Comparison of ENCODE assay signal across 8 cellular contexts in the genomic region with DNA sequence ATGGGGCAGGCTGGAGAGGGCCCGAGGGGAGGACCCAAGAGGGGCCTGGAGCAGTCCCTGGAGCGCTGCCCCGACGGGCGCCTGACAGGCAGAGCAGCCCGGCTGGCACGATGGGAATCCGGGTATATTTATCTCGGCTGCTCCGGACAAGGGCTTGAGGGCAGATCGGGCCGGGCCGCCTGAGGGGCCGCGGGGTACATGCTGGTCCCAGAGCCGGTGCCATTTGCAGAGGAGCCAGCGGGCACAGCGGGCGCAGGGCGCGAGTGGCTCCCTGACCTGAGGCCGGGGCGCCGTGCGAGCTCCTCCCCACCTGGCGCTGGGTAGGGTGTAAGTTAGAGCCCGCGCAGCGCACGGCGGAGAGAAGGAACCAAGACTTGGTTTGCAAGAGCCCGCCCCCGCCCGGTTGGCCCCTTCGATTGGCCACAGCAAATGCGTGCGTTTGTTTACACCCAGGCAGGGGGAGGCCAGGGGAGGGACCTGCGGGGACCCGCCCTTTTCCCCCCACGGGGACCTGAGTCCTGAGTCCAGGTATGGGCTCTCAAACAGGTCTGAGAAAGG.
DNase-seq lines count a peak whose midpoint lies in the region; ATAC-seq and TF ChIP-seq lines count a peak whose summit lies in the region.

No MANE protein-coding gene starts in this region.

- no peak overlapping the region for H3K4me3 ChIP-seq in GM12865 (ENCODE audit: low read depth, low read length)
- peak overlapping the region; percentile 51 for H3K4me3 ChIP-seq in SK-N-MC
- H3K4me3 ChIP-seq in effector memory CD4-positive, alpha-beta T cell (ENCODE audit: insufficient read depth, low read depth, low read length, poor library complexity, severe bottlenecking): no peak overlapping the region

- no peak overlapping the region for H3K27ac Mint-ChIP-seq in effector memory CD8-positive, alpha-beta T cell
- no peak overlapping the region for H3K27ac Mint-ChIP-seq in nephron progenitor cell

- peaks cover 14% of the 10 kb centered on the region for H3K4me1 ChIP-seq in effector memory CD4-positive, alpha-beta T cell (ENCODE audit: control insufficient read depth, insufficient read depth, low read length, poor library complexity, severe bottlenecking)

- no peaks in the 10 kb centered on the region for H3K36me3 ChIP-seq in SK-N-MC (ENCODE audit: insufficient read depth, low read length)
- H3K36me3 ChIP-seq in effector memory CD4-positive, alpha-beta T cell (ENCODE audit: control insufficient read depth, insufficient read depth, low read length): no peaks in the 10 kb centered on the region

- H3K4me1 Mint-ChIP-seq in effector memory CD8-positive, alpha-beta T cell (ENCODE audit: low read depth in 2 of 2): peaks cover 0 to 2% of the 10 kb centered on the region in 2 donors
- H3K4me1 Mint-ChIP-seq in nephron progenitor cell: peaks cover 44% of the 10 kb centered on the region

- H3K27ac ChIP-seq in SK-N-MC: no peak overlapping the region
- no peak overlapping the region for H3K27ac ChIP-seq in effector memory CD4-positive, alpha-beta T cell (ENCODE audit: insufficient read depth, low read length, poor library complexity, severe bottlenecking)

- H3K9ac ChIP-seq in SK-N-MC (ENCODE audit: insufficient read length): no peak overlapping the region

- peaks cover 50 to 70% of the 10 kb centered on the region in 2 donors for H3K27me3 Mint-ChIP-seq in effector memory CD8-positive, alpha-beta T cell
- peaks cover 28% of the 10 kb centered on the region for H3K27me3 Mint-ChIP-seq in nephron progenitor cell (ENCODE audit: low read depth, poor library complexity)

- H3K27me3 ChIP-seq in effector memory CD4-positive, alpha-beta T cell (replicated peaks; ENCODE audit: control insufficient read depth, insufficient read depth, low read length, poor library complexity, severe bottlenecking): peaks cover 39% of the 10 kb centered on the region

- DNase-seq in GM12865 (ENCODE audit: low read depth) (peak; percentile 30), SK-N-MC (ENCODE audit: low read depth, low spot score) (no peak), nephron progenitor cell (peak; percentile 63), NCI-H774 (lab: John Stamatoyannopoulos, UW) (no peak), SHP77 treated with DMSO at 0.1 percent for 48 hours (lab: John Stamatoyannopoulos, UW) (no peak)
- no peak for DNase-seq in effector memory CD8-positive, alpha-beta T cell
- DNase-seq in effector memory CD4-positive, alpha-beta T cell: no peak

- peak overlapping the region; percentile 37 to 49 for H3K4me3 Mint-ChIP-seq in effector memory CD8-positive, alpha-beta T cell
- H3K4me3 Mint-ChIP-seq in nephron progenitor cell: peak overlapping the region; percentile 77

- TF ChIP-seq CTCF in GM12865 (IDR thresholded peaks at IDR 0.05; ENCODE audit: insufficient read depth, low read depth, low read length, missing control alignments) (no peak), nephron progenitor cell (IDR thresholded peaks at IDR 0.05) (no peak)

- H3K9me3 Mint-ChIP-seq in effector memory CD8-positive, alpha-beta T cell: no peaks in the 10 kb centered on the region
- no peaks in the 10 kb centered on the region for H3K9me3 Mint-ChIP-seq in nephron progenitor cell

- H3K36me3 Mint-ChIP-seq in effector memory CD8-positive, alpha-beta T cell (ENCODE audit: insufficient read depth): peaks cover 1% of the 10 kb centered on the region
- no peaks in the 10 kb centered on the region for H3K36me3 Mint-ChIP-seq in nephron progenitor cell (ENCODE audit: low read depth)

- peak; percentile 60 for ATAC-seq in effector memory CD8-positive, alpha-beta T cell (replicated peaks)
- ATAC-seq in HG03342 (IDR thresholded peaks at IDR 0.05; ENCODE audit: unreplicated experiment): no peak

- H3K9me3 ChIP-seq in SK-N-MC (ENCODE audit: low read depth, low read length): no peaks in the 10 kb centered on the region
- no peaks in the 10 kb centered on the region for H3K9me3 ChIP-seq in effector memory CD4-positive, alpha-beta T cell (ENCODE audit: control insufficient read depth, low read length)

Comparison
In these comparisons a context has a peak if more than half of its experiments do, and no peak if none do; other contexts are left out.
1. DNase-seq: peak in GM12865 (single experiment) and nephron progenitor cell (single experiment); none in SK-N-MC (single experiment), effector memory CD8-positive, alpha-beta T cell (0 of 3), NCI-H774 (single experiment), effector memory CD4-positive, alpha-beta T cell (0 of 3) and SHP77 treated with DMSO at 0.1 percent for 48 hours (single experiment).